In the genomic region with DNA sequence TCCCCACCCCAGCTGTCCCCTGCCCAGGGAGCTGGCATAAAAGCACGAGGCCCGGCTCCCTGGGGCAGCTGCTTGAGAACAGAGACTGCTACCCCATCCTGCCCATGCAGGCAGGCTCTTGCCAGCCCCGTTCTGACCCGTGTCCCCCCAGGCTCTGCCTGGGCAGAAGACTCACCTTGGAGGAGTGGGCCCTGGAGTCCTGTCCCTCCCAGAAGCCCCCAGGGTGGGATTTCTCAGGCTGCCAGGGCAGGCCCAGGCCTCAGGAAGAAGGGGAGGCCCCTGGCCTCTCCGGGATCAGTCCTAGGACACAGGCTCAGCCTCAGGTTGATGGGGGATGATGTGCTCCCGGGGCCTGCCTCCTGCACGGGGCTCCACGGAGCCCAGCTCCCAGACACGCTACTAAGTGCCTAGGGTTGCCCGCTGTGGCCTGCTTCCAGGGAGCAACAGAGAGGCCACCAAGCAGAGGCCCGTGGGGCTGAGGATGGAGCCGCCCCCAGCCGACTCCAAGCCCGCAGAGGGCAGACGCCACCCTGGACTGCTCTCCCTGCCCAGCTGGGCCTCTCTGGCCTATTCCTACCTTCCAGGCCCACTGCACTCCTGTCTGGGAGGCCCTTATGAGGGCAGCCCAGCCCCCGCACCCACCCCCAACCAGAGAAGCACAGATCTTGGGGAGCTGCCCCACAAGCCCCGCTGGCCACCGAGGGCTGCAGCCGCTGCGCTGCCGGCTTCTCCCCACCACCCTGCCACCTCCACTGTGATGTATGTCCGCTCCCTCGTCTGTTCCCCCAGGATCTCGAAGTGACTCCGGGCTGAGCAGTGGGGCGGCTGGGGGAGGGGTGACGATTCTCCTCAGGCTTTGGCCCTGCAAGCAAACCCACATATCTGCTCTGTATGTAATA, we compare ENCODE assay signal across 10 cellular contexts. TPM values are rescaled to one million over a fixed set of nuclear protein-coding genes. Genes with fewer than 3 reads are reported as not detected.
DNase-seq lines count a peak whose midpoint lies in the region; ATAC-seq and TF ChIP-seq lines count a peak whose summit lies in the region.
"Had no signal": no experiment of that assay in that cellular context is flagged by ENCODE, and none has a peak within 500 bp of the region (broad histone marks: within the 10 kb centered on the region; RNA-seq: fewer than 3 reads in every experiment).

No MANE protein-coding gene starts in this region.

- H3K4me3 Mint-ChIP-seq in activated CD4-positive, alpha-beta T cell treated with anti-CD3 and anti-CD28 coated beads, Interleukin-2, amount 10 ng/mL, durations not matched to agents 7 days and 5 days: peak overlapping the region; percentile 86
- peak overlapping the region; percentile 41 for H3K4me3 Mint-ChIP-seq in activated B cell treated with CpG ODN at 0.5 μM for 24 hours

- POLR2A ChIA-PET in activated CD4-positive, alpha-beta T cell treated with anti-CD3 and anti-CD28 coated beads, Interleukin-2, amount 10 ng/mL, durations not matched to agents 7 days and 5 days (lab: Charles Lee): interaction anchor here (0.6 kb wide), 1 partner anchor 1113 kb away, joined by 4 read pairs; the partner anchor contains the start of gene FLYWCH2
- POLR2A ChIA-PET in activated B cell treated with CpG ODN at 0.5 μM for 24 hours (lab: Charles Lee): interaction anchor here (0.6 to 5.6 kb wide), 15 partner anchors 9 to 695 kb away, joined by 3 to 88 read pairs (median 4); partner anchors contain the start of genes JPT2, MAPK8IP3, NUBP2 and RPS2

- H3K36me3 Mint-ChIP-seq in activated CD4-positive, alpha-beta T cell treated with anti-CD3 and anti-CD28 coated beads, Interleukin-2, amount 10 ng/mL, durations not matched to agents 7 days and 5 days (ENCODE audit: low read depth): peaks cover 16% of the 10 kb centered on the region
- peaks cover 50% of the 10 kb centered on the region for H3K36me3 Mint-ChIP-seq in activated B cell treated with CpG ODN at 0.5 μM for 24 hours (ENCODE audit: low read depth)

- no peak overlapping the region for H3K9ac ChIP-seq in subcutaneous abdominal adipose tissue (ENCODE audit: low read length in 5 of 5)

- H4K20me1 ChIP-seq in hepatocyte (ENCODE audit: insufficient read depth, poor library complexity, severe bottlenecking): peaks cover 20% of the 10 kb centered on the region

- CTCF ChIA-PET in activated CD4-positive, alpha-beta T cell treated with anti-CD3 and anti-CD28 coated beads, Interleukin-2, amount 10 ng/mL, durations not matched to agents 7 days and 5 days (lab: Charles Lee): interaction anchor here (1.0 to 1.4 kb wide), 2 partner anchors 11 to 235 kb away, joined by 3 read pairs; no protein-coding TSS in a partner anchor
- CTCF ChIA-PET in activated B cell treated with CpG ODN at 0.5 μM for 24 hours (lab: Charles Lee): interaction anchor here (1.2 to 2.1 kb wide), 2 partner anchors 13 to 63 kb away, joined by 6 to 8 read pairs; partner anchors contain the start of genes MAPK8IP3, NUBP2 and SPSB3

- H3K27me3 ChIP-seq in hepatocyte (no peaks in the 10 kb centered on the region), subcutaneous abdominal adipose tissue (ENCODE audit: control insufficient read depth in 5 of 5, insufficient read depth in 4 of 5, low read length in 5 of 5) (no peaks in the 10 kb centered on the region)

- H3K27ac ChIP-seq in hepatocyte (no peak overlapping the region), subcutaneous abdominal adipose tissue (ENCODE audit: low read depth, low read length) (peak overlapping the region; percentile 62)

- H3K4me3 ChIP-seq in hepatocyte (no peak overlapping the region), subcutaneous abdominal adipose tissue (ENCODE audit: low read depth in 1 of 5, low read length in 5 of 5) (peak overlapping the region in 3 of 5 donors; percentile 89 to 96 (median 91))

- 90% methylated on average over 27 of the region's 27 CpGs for WGBS in hepatocyte (ENCODE audit: low lambda C conversion rate, missing lambda C conversion rate)

- peaks cover 25% of the 10 kb centered on the region for H3K79me2 ChIP-seq in hepatocyte

- intact Hi-C loops in activated B cell treated with CpG ODN at 0.5 μM for 24 hours (cut with micrococcal nuclease): loop anchor here (2.0 to 5.0 kb wide), 2 partner anchors 157 to 427 kb away; partner anchors contain the start of genes CRAMP1 and IFT140

- H3K4me1 ChIP-seq in hepatocyte (ENCODE audit: insufficient read depth) (peaks cover 25% of the 10 kb centered on the region), subcutaneous abdominal adipose tissue (ENCODE audit: control insufficient read depth in 5 of 5, insufficient read depth in 5 of 5, low read length in 5 of 5) (peaks cover 7 to 40% (median 36%) of the 10 kb centered on the region in 5 donors)

- H3K27me3 Mint-ChIP-seq in activated CD4-positive, alpha-beta T cell treated with anti-CD3 and anti-CD28 coated beads, Interleukin-2, amount 10 ng/mL, durations not matched to agents 7 days and 5 days: no peaks in the 10 kb centered on the region
- H3K27me3 Mint-ChIP-seq in activated B cell treated with CpG ODN at 0.5 μM for 24 hours: no peaks in the 10 kb centered on the region

- H3K9me3 Mint-ChIP-seq in activated CD4-positive, alpha-beta T cell treated with anti-CD3 and anti-CD28 coated beads, Interleukin-2, amount 10 ng/mL, durations not matched to agents 7 days and 5 days: no peaks in the 10 kb centered on the region
- H3K9me3 Mint-ChIP-seq in activated B cell treated with CpG ODN at 0.5 μM for 24 hours: no peaks in the 10 kb centered on the region

- peak overlapping the region; percentile 100 for H3K4me2 ChIP-seq in hepatocyte

- H3K9me2 ChIP-seq in hepatocyte (replicated peaks; ENCODE audit: insufficient read depth): no peaks in the 10 kb centered on the region

- no peak for ATAC-seq in activated B cell treated with CpG ODN at 0.5 μM for 24 hours (ENCODE audit: low read depth)
- no peak for ATAC-seq in HG03097 (IDR thresholded peaks at IDR 0.05; ENCODE audit: low FRiP score, unreplicated experiment)

- TF ChIP-seq CTCF in activated B cell treated with CpG ODN at 0.5 μM for 24 hours (IDR thresholded peaks at IDR 0.05) (no peak), hepatocyte (IDR thresholded peaks at IDR 0.05; ENCODE audit: poor library complexity) (no peak)

- peak overlapping the region; percentile 60 for H3K27ac Mint-ChIP-seq in activated CD4-positive, alpha-beta T cell treated with anti-CD3 and anti-CD28 coated beads, Interleukin-2, amount 10 ng/mL, durations not matched to agents 7 days and 5 days
- H3K27ac Mint-ChIP-seq in activated B cell treated with CpG ODN at 0.5 μM for 24 hours: peak overlapping the region; percentile 69

- no peak for DNase-seq in activated CD4-positive, alpha-beta T cell treated with anti-CD3 and anti-CD28 coated beads, Interleukin-2, amount 10 ng/mL, durations not matched to agents 7 days and 5 days
- DNase-seq in activated CD4-positive, alpha-beta T cell treated with anti-CD3 and anti-CD28 coated beads, Interleukin-2, amount 50 U/mL, for 1 hour: no peak
- DNase-seq in activated B cell treated with CpG ODN at 0.5 μM for 24 hours (no peak), hepatocyte (ENCODE audit: low spot score) (no peak), occipital lobe (lab: John Stamatoyannopoulos, UW) (no peak), GM19238 (ENCODE audit: insufficient read length, low spot score) (no peak)
- DNase-seq: activated CD4-positive, alpha-beta T cell treated with anti-CD3 and anti-CD28 coated beads for 1 hour; NCI-H1930 had no signal

- H3K9me3 ChIP-seq in hepatocyte (ENCODE audit: low read depth) (no peaks in the 10 kb centered on the region), subcutaneous abdominal adipose tissue (ENCODE audit: control insufficient read depth in 5 of 5, low read length in 5 of 5) (no peaks in the 10 kb centered on the region)

- H3K36me3 ChIP-seq in hepatocyte (replicated peaks; ENCODE audit: insufficient read depth, low read depth): no peaks in the 10 kb centered on the region
- peaks cover 0 to 47% (median 42%) of the 10 kb centered on the region in 5 donors for H3K36me3 ChIP-seq in subcutaneous abdominal adipose tissue (ENCODE audit: control insufficient read depth in 5 of 5, insufficient read depth in 5 of 5, low read length in 5 of 5)

- peaks cover 10% of the 10 kb centered on the region for H3K4me1 Mint-ChIP-seq in activated CD4-positive, alpha-beta T cell treated with anti-CD3 and anti-CD28 coated beads, Interleukin-2, amount 10 ng/mL, durations not matched to agents 7 days and 5 days
- H3K4me1 Mint-ChIP-seq in activated B cell treated with CpG ODN at 0.5 μM for 24 hours: peaks cover 21% of the 10 kb centered on the region

- no peak overlapping the region for H2AFZ ChIP-seq in hepatocyte

RNA-seq across cellular contexts. Expression of gene NME3, which starts 1.7 kb away (rescaled TPM):
- 10 to 100 TPM; 31.3 to 47.4 TPM for total RNA-seq in activated CD4-positive, alpha-beta T cell treated with anti-CD3 and anti-CD28 coated beads, Interleukin-2, amount 10 ng/mL, durations not matched to agents 7 days and 5 days
- total RNA-seq in activated B cell treated with CpG ODN at 0.5 μM for 24 hours (54.1 and 57.8 TPM in 2 replicates), hepatocyte (34.8 and 51.7 TPM in 2 replicates), occipital lobe (26.2 TPM)
- polyA plus RNA-seq in hepatocyte: 86.6 and 104 TPM in 2 replicates

RNA-seq across cellular contexts. Expression of gene EME2, which starts 3.0 kb away (rescaled TPM):
- total RNA-seq in activated CD4-positive, alpha-beta T cell treated with anti-CD3 and anti-CD28 coated beads, Interleukin-2, amount 10 ng/mL, durations not matched to agents 7 days and 5 days: 10 to 100 TPM; 28.7 to 33.4 TPM
- total RNA-seq in activated B cell treated with CpG ODN at 0.5 μM for 24 hours (37.1 and 49.9 TPM in 2 replicates), hepatocyte (12.0 and 17.7 TPM in 2 replicates), occipital lobe (6.9 TPM)
- polyA plus RNA-seq in hepatocyte: 20.8 and 28.2 TPM in 2 replicates

RNA-seq across cellular contexts. Expression of gene MRPS34, which starts 3.3 kb away (rescaled TPM):
- total RNA-seq in activated CD4-positive, alpha-beta T cell treated with anti-CD3 and anti-CD28 coated beads, Interleukin-2, amount 10 ng/mL, durations not matched to agents 7 days and 5 days: 100 to 1,000 TPM in 1 of 2 experiments, 10 to 100 TPM in 1; 93.6 to 105 TPM
- total RNA-seq in activated B cell treated with CpG ODN at 0.5 μM for 24 hours (60.9 and 65.1 TPM in 2 replicates), hepatocyte (115 and 116 TPM in 2 replicates), occipital lobe (30.6 TPM)
- 155 TPM in 2 replicates for polyA plus RNA-seq in hepatocyte

RNA-seq across cellular contexts. Expression of gene SPSB3, which starts 12.7 kb away (rescaled TPM):
- total RNA-seq in activated CD4-positive, alpha-beta T cell treated with anti-CD3 and anti-CD28 coated beads, Interleukin-2, amount 10 ng/mL, durations not matched to agents 7 days and 5 days: 10 to 100 TPM; 38.0 to 42.9 TPM
- 36.4 and 40.3 TPM in 2 replicates for total RNA-seq in activated B cell treated with CpG ODN at 0.5 μM for 24 hours
- 34.4 and 38.8 TPM in 2 replicates for total RNA-seq in hepatocyte
- 64.6 and 76.4 TPM in 2 replicates for polyA plus RNA-seq in hepatocyte
- 60.5 TPM for total RNA-seq in occipital lobe

RNA-seq across cellular contexts. Expression of gene NUBP2, which starts 13.1 kb away (rescaled TPM):
- total RNA-seq in activated CD4-positive, alpha-beta T cell treated with anti-CD3 and anti-CD28 coated beads, Interleukin-2, amount 10 ng/mL, durations not matched to agents 7 days and 5 days: 10 to 100 TPM; 40.2 to 53.8 TPM
- 53.7 and 54.2 TPM in 2 replicates for total RNA-seq in activated B cell treated with CpG ODN at 0.5 μM for 24 hours
- 72.7 and 85.4 TPM in 2 replicates for total RNA-seq in hepatocyte
- 92.9 and 101 TPM in 2 replicates for polyA plus RNA-seq in hepatocyte
- 37.9 TPM for total RNA-seq in occipital lobe
